ENCODE assay signal across 12 cellular contexts in genomic region chr13:98563071-98563470, GRCh38. TPM values are rescaled to one million over a fixed set of nuclear protein-coding genes. Genes with fewer than 3 reads are reported as not detected.
A peak's percentile ranks its signal among the peaks of the same experiment; 100 is the strongest.
DNase-seq lines count a peak whose midpoint lies in the region; ATAC-seq and TF ChIP-seq lines count a peak whose summit lies in the region.
"Had no signal": no experiment of that assay in that cellular context is flagged by ENCODE, and none has a peak within 500 bp of the region (broad histone marks: within the 10 kb centered on the region; RNA-seq: fewer than 3 reads in every experiment).

No MANE protein-coding gene starts in this region.

- H3K27me3 Mint-ChIP-seq in CD4-positive, alpha-beta T cell = no peaks in the 10 kb centered on the region
- no peaks in the 10 kb centered on the region for H3K27me3 Mint-ChIP-seq in WTC11 (ENCODE audit: low read depth)

- H3K27me3 ChIP-seq in CD4-positive, alpha-beta T cell (ENCODE audit: control insufficient read depth, insufficient read depth, low read length) = no peaks in the 10 kb centered on the region
- H3K27me3 ChIP-seq: tibial artery had no signal

- CTCF ChIA-PET in CD4-positive, alpha-beta T cell (lab: Charles Lee) = interaction anchor here (1.6 kb wide), 1 partner anchor 112 kb away, joined by 3 read pairs; no protein-coding TSS in a partner anchor
- CTCF ChIA-PET in WTC11 (lab: Charles Lee) = interaction anchor here (1.0 kb wide), 1 partner anchor 90 kb away, joined by 4 read pairs; no protein-coding TSS in a partner anchor

- no peaks in the 10 kb centered on the region for H3K9me3 ChIP-seq in CD4-positive, alpha-beta T cell (ENCODE audit: control insufficient read depth, low read length)
- H3K9me3 ChIP-seq: psoas muscle, tibial artery had no signal

- peak overlapping the region; percentile 93 for H3K27ac Mint-ChIP-seq in CD4-positive, alpha-beta T cell
- peak overlapping the region; percentile 88 for H3K27ac Mint-ChIP-seq in WTC11

- POLR2A ChIA-PET in CD4-positive, alpha-beta T cell (lab: Charles Lee) = interaction anchor here (0.6 to 2.6 kb wide), 12 partner anchors 8 to 1043 kb away, joined by 3 to 42 read pairs (median 6); partner anchors contain the start of genes CLYBL and STK24
- POLR2A ChIA-PET in WTC11 (lab: Charles Lee) = no interaction called here

- intact Hi-C loops in CD4-positive, alpha-beta T cell (cut with DNase I, micrococcal nuclease) = loop anchor here (5.0 to 10.0 kb wide), 2 partner anchors 51 to 512 kb away; no protein-coding TSS in a partner anchor

- H3K9me3 Mint-ChIP-seq in CD4-positive, alpha-beta T cell = no peaks in the 10 kb centered on the region
- H3K9me3 Mint-ChIP-seq in WTC11 = no peaks in the 10 kb centered on the region

- H3K36me3 Mint-ChIP-seq in CD4-positive, alpha-beta T cell (ENCODE audit: low read depth) = no peaks in the 10 kb centered on the region
- no peaks in the 10 kb centered on the region for H3K36me3 Mint-ChIP-seq in WTC11

- peaks cover 92% of the 10 kb centered on the region for H3K4me1 Mint-ChIP-seq in CD4-positive, alpha-beta T cell (ENCODE audit: low read depth)
- peaks cover 86% of the 10 kb centered on the region for H3K4me1 Mint-ChIP-seq in WTC11

- peak overlapping the region; percentile 90 for H3K4me3 Mint-ChIP-seq in CD4-positive, alpha-beta T cell
- H3K4me3 Mint-ChIP-seq in WTC11 = 0 out of 2 replicates have a peak overlapping the region, but pooled peaks have one; percentile 3

- TF ChIP-seq CTCF in CD4-positive, alpha-beta T cell (IDR thresholded peaks at IDR 0.05) = no peak
- no peak for TF ChIP-seq CTCF in WTC11 (IDR thresholded peaks at IDR 0.05)

- peak overlapping the region; percentile 68 for H3K27ac ChIP-seq in CD4-positive, alpha-beta T cell (ENCODE audit: low read depth, low read length)
- H3K27ac ChIP-seq: psoas muscle, tibial artery had no signal

- peak in 7 of 10 experiments; percentile 31 to 53 (median 39) for DNase-seq in CD4-positive, alpha-beta T cell
- DNase-seq in WTC11 (ENCODE audit: low spot score) (no peak), iris pigment epithelial cell (ENCODE audit: low read depth) (peak; percentile 38), DMS79 (lab: John Stamatoyannopoulos, UW) (no peak), COR-L47 (lab: John Stamatoyannopoulos, UW) (no peak), GM19238 (ENCODE audit: insufficient read length, low spot score) (no peak)
- DNase-seq: glutamatergic neuron, NCI-H2107, psoas muscle had no signal

- peak; percentile 71 for ATAC-seq in CD4-positive, alpha-beta T cell (ENCODE audit: poor library complexity)
- ATAC-seq in GM21390 (IDR thresholded peaks at IDR 0.05; ENCODE audit: unreplicated experiment) (peak; percentile 62), WTC11 (no peak; the same call in 1 of the 2 replicates), HG03457 (IDR thresholded peaks at IDR 0.05; ENCODE audit: unreplicated experiment) (no peak)
- ATAC-seq: psoas muscle had no signal

TF ChIP-seq in WTC11, 78 proteins besides CTCF, POLR2A, EP300 and RAD21 (continues in another document):
- TF ChIP-seq RELA (CRISPR knock-in tag; IDR thresholded peaks at IDR 0.05; ENCODE audit: borderline replicate concordance) (no peak), ZNF532 (CRISPR knock-in tag; IDR thresholded peaks at IDR 0.05; ENCODE audit: borderline replicate concordance) (no peak), SMAD4 (CRISPR knock-in tag; IDR thresholded peaks at IDR 0.05) (no peak), ZNF671 (CRISPR knock-in tag; IDR thresholded peaks at IDR 0.05) (no peak), ZSCAN18 (CRISPR knock-in tag; IDR thresholded peaks at IDR 0.05) (no peak), HMGA2 (CRISPR knock-in tag; IDR thresholded peaks at IDR 0.05) (no peak), ATF6 (CRISPR knock-in tag; IDR thresholded peaks at IDR 0.05) (no peak), MYBL2 (CRISPR knock-in tag; IDR thresholded peaks at IDR 0.05) (no peak), PREB (CRISPR knock-in tag; IDR thresholded peaks at IDR 0.05; ENCODE audit: borderline replicate concordance) (no peak), AR (CRISPR knock-in tag; IDR thresholded peaks at IDR 0.05) (no peak)

RNA-seq across cellular contexts. Expression of gene STK24, which starts 13.8 kb away (rescaled TPM):
- 10 to 100 TPM; 82.3 to 85.2 TPM for total RNA-seq in CD4-positive, alpha-beta T cell
- total RNA-seq in WTC11 (2021) = 122 to 138 TPM (median 134 TPM) in 3 replicates

Comparison
In these comparisons a context has a peak if more than half of its experiments do, and no peak if none do; other contexts are left out.
1. ATAC-seq: peak in CD4-positive, alpha-beta T cell (single experiment) and GM21390 (single experiment); none in WTC11 (single experiment) and HG03457 (single experiment).
2. DNase-seq: peak in CD4-positive, alpha-beta T cell (7 of 10) and iris pigment epithelial cell (single experiment); none in WTC11 (single experiment), DMS79 (single experiment), COR-L47 (single experiment) and GM19238 (single experiment).